Comparison of ENCODE assay signal across 11 cellular contexts in the genomic region with DNA sequence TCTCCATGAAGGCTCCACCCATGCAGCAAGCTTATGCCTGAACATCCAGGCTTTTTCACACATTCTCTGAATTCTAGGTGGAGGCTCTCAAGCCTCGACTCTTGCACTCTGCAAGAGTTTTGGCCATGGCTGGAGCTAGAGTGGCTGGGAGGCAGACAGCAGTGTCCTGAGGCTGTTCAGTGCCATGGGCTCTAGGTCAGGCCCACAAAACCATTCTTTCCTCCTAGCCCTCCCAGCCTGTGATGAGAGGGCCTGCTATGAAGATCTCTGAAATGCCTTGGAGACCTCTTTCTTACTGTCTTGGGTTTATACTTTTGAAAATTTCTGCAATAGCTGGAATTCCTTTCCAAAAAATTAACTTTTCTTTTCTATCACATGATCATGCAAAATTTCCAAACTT.
"Had no signal": no experiment of that assay in that cellular context is flagged by ENCODE, and none has a peak within 500 bp of the region (broad histone marks: within the 10 kb centered on the region; RNA-seq: fewer than 3 reads in every experiment).

No MANE protein-coding gene starts in this region.

- H3K4me1 Mint-ChIP-seq: GM23338 had no signal

- H3K4me2 ChIP-seq: GM23338, KMS-11 had no signal

- H3K4me3 Mint-ChIP-seq: GM23338, H9, HFFc6 had no signal

- H3K4me3 ChIP-seq: GM23338 had no signal

- H3K9ac ChIP-seq: KMS-11 had no signal

- H2AFZ ChIP-seq: GM23338 had no signal

- ATAC-seq: GM23338 had no signal

- FAIRE-seq: H1, H54 had no signal

- DNase-seq: H9, HCEC 1CT, HFFc6, IMR-90, Karpas-422, KBM-7 had no signal

- H3K27ac ChIP-seq: HL-60, KMS-11 had no signal

- H3K27ac Mint-ChIP-seq: GM23338, H9, HFFc6 had no signal
